1 cellular context compared by ENCODE assay signal in the genomic region with DNA sequence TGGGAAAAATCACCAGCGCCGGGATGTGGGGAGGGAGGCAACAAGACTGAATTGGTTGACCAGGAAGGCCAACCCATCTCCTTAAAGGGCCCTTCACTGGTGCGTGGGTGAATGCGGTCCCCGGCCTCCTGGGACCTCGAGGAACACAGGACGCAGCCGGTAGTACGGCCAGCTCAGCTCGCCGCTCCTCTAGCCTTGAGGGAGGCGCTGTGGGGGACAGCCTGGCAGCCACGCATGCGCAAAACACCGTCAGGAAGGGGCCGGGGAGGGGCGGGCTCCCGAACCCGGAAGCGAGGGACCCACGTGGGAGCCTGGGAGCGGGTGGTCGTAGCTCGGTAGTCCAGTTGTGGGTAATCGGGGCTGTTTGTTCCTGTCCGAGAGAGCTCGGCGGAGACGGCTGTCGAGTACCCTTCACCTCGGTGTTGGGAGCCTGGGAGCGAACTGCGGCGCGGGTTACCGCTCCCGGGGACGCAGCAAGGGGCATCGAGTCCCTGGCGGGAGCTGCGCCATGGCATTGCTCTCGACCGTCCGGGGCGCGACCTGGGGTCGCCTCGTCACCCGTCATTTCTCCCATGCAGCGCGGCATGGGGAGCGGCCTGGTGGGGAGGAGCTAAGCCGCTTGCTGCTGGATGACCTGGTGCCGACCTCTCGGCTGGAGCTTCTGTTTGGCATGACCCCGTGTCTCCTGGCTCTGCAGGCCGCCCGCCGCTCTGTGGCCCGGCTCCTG.
TF ChIP-seq lines count a peak whose summit lies in the region.

TSS of gene MRM1 (plus strand) at position 281 of the 727 bp plus-strand sequence. CDS start at position 509, 228 bp downstream.

TF ChIP-seq in HepG2, 621 proteins besides CTCF, POLR2A, EP300 and RAD21 (continued from another document and continues in another):
- TF ChIP-seq POLR2G (IDR thresholded peaks at IDR 0.05; ENCODE audit: low read depth, low read length), result peak; percentile 96
- TF ChIP-seq ZFP62 (CRISPR knock-in tag; IDR thresholded peaks at IDR 0.05), result no peak
- TF ChIP-seq MZF1 (CRISPR knock-in tag; IDR thresholded peaks at IDR 0.05; ENCODE audit: borderline replicate concordance), result 0 out of 2 replicates have a peak, but pooled peaks have one; percentile 68
- 0 out of 2 replicates have a peak, but pooled peaks have one; percentile 84 for TF ChIP-seq ZNF251 (CRISPR knock-in tag; IDR thresholded peaks at IDR 0.05)
- TF ChIP-seq TFDP2 (CRISPR knock-in tag; IDR thresholded peaks at IDR 0.05), result peak; percentile 65
- no peak for TF ChIP-seq ZBTB25 (CRISPR knock-in tag; IDR thresholded peaks at IDR 0.05)
- TF ChIP-seq, protein P1, sequence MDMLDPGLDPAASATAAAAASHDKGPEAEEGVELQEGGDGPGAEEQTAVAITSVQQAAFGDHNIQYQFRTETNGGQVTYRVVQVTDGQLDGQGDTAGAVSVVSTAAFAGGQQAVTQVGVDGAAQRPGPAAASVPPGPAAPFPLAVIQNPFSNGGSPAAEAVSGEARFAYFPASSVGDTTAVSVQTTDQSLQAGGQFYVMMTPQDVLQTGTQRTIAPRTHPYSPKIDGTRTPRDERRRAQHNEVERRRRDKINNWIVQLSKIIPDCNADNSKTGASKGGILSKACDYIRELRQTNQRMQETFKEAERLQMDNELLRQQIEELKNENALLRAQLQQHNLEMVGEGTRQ (IDR thresholded peaks at IDR 0.05; ENCODE audit: low read depth, low read length), result no peak
- TF ChIP-seq, protein P1 (CRISPR knock-in tag; IDR thresholded peaks at IDR 0.05; ENCODE audit: borderline replicate concordance), result peak; percentile 82
- TF ChIP-seq ZNF598 (CRISPR knock-in tag; IDR thresholded peaks at IDR 0.05; ENCODE audit: borderline replicate concordance), result peak; percentile 78; the same call in 1 of the 2 replicates
- 0 out of 2 replicates have a peak, but pooled peaks have one; percentile 65 for TF ChIP-seq IRF1 (CRISPR knock-in tag; IDR thresholded peaks at IDR 0.05; ENCODE audit: low read depth)
- TF ChIP-seq MED13 (CRISPR knock-in tag; IDR thresholded peaks at IDR 0.05), result peak; percentile 63; the same call in 1 of the 2 replicates
- peak; percentile 44; the same call in 1 of the 2 replicates for TF ChIP-seq FOXJ3 (CRISPR knock-in tag; IDR thresholded peaks at IDR 0.05; ENCODE audit: borderline replicate concordance)
- peak; percentile 72 for TF ChIP-seq ZBTB37 (CRISPR knock-in tag; IDR thresholded peaks at IDR 0.05)
- TF ChIP-seq E2F1 (CRISPR knock-in tag; IDR thresholded peaks at IDR 0.05), result peak; percentile 65; the same call in 1 of the 2 replicates
- TF ChIP-seq, protein P2, sequence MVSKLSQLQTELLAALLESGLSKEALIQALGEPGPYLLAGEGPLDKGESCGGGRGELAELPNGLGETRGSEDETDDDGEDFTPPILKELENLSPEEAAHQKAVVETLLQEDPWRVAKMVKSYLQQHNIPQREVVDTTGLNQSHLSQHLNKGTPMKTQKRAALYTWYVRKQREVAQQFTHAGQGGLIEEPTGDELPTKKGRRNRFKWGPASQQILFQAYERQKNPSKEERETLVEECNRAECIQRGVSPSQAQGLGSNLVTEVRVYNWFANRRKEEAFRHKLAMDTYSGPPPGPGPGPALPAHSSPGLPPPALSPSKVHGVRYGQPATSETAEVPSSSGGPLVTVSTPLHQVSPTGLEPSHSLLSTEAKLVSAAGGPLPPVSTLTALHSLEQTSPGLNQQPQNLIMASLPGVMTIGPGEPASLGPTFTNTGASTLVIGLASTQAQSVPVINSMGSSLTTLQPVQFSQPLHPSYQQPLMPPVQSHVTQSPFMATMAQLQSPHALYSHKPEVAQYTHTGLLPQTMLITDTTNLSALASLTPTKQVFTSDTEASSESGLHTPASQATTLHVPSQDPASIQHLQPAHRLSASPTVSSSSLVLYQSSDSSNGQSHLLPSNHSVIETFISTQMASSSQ (IDR thresholded peaks at IDR 0.05; ENCODE audit: low read depth), result no peak
- TF ChIP-seq, protein P2 (CRISPR knock-in tag; IDR thresholded peaks at IDR 0.05; ENCODE audit: borderline replicate concordance), result peak; percentile 38; the same call in 1 of the 2 replicates
- peak; percentile 42; the same call in 1 of the 2 replicates for TF ChIP-seq TFE3 (CRISPR knock-in tag; IDR thresholded peaks at IDR 0.05)
- peak; percentile 76; the same call in 1 of the 2 replicates for TF ChIP-seq RNF2 (conservative IDR thresholded peaks at IDR 0.05; ENCODE audit: low read depth)
- no peak for TF ChIP-seq TBL1XR1 (IDR thresholded peaks at IDR 0.05; ENCODE audit: borderline replicate concordance, low read length, partially characterized antibody)
- peak; percentile 61; the same call in 1 of the 2 replicates for TF ChIP-seq ZNF253 (CRISPR knock-in tag; IDR thresholded peaks at IDR 0.05; ENCODE audit: borderline replicate concordance)
- peak; percentile 81; the same call in 1 of the 2 replicates for TF ChIP-seq ZNF792 (CRISPR knock-in tag; IDR thresholded peaks at IDR 0.05)
- TF ChIP-seq, protein P3, sequence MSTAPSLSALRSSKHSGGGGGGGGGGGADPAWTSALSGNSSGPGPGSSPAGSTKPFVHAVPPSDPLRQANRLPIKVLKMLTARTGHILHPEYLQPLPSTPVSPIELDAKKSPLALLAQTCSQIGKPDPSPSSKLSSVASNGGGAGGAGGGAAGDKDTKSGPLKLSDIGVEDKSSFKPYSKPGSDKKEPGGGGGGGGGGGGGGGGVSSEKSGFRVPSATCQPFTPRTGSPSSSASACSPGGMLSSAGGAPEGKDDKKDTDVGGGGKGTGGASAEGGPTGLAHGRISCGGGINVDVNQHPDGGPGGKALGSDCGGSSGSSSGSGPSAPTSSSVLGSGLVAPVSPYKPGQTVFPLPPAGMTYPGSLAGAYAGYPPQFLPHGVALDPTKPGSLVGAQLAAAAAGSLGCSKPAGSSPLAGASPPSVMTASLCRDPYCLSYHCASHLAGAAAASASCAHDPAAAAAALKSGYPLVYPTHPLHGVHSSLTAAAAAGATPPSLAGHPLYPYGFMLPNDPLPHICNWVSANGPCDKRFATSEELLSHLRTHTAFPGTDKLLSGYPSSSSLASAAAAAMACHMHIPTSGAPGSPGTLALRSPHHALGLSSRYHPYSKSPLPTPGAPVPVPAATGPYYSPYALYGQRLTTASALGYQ (CRISPR knock-in tag; IDR thresholded peaks at IDR 0.05), result 0 out of 2 replicates have a peak, but pooled peaks have one; percentile 59
- TF ChIP-seq TGIF2 (CRISPR knock-in tag; IDR thresholded peaks at IDR 0.05), result peak; percentile 14; the same call in 1 of the 2 replicates
- 0 out of 2 replicates have a peak, but pooled peaks have one; percentile 29 for TF ChIP-seq BRF2 (CRISPR knock-in tag; IDR thresholded peaks at IDR 0.05)
- peak; percentile 64 for TF ChIP-seq SP4 (CRISPR knock-in tag; IDR thresholded peaks at IDR 0.05)
- TF ChIP-seq HMGXB4 (CRISPR knock-in tag; IDR thresholded peaks at IDR 0.05; ENCODE audit: borderline replicate concordance in 1 of 2, low read depth in 1 of 2), result peak in 1 of 2 experiments; percentile 75
- TF ChIP-seq ZNF33A (CRISPR knock-in tag; IDR thresholded peaks at IDR 0.05; ENCODE audit: borderline replicate concordance), result no peak
